16 cellular contexts compared by ENCODE assay signal in the genomic region with DNA sequence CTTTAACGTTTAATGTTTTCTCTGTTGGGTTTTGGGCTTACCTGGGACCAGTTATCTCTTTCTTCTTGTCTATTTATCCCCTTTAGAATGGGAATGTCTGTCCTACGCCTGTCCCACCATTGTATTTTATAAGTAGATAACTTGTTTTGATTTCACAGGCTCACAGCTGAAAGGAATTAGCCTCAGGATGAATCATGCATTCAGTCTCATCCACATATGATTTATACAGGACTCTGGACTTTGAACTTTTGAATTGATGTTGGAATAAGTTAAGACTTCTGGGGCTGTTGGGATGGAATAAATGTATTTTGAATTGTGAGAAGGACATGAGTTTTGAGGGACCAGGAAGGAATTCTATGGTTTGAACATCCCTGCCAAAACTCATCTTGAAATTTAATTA.
A peak's percentile ranks its signal among the peaks of the same experiment; 100 is the strongest.
DNase-seq lines count a peak whose midpoint lies in the region; ATAC-seq and TF ChIP-seq lines count a peak whose summit lies in the region.
"Had no signal": no experiment of that assay in that cellular context is flagged by ENCODE, and none has a peak within 500 bp of the region (broad histone marks: within the 10 kb centered on the region; RNA-seq: fewer than 3 reads in every experiment).

No MANE protein-coding gene starts in this region.

- H2BK15ac ChIP-seq in mesenchymal stem cell (ENCODE audit: low read depth, poor library complexity, severe bottlenecking), result no peak overlapping the region

- no peak overlapping the region for H4K8ac ChIP-seq in mesenchymal stem cell (ENCODE audit: low read length)

- intact Hi-C loops in aorta (cut with DNase I), result no loop called here

- H3K9me3 ChIP-seq in adipocyte (ENCODE audit: control insufficient read depth, low read length), result peaks cover 13% of the 10 kb centered on the region
- H3K9me3 ChIP-seq in aorta (ENCODE audit: control insufficient read depth, low read length), result peaks cover 4% of the 10 kb centered on the region
- peaks cover 12% of the 10 kb centered on the region for H3K9me3 ChIP-seq in mesenchymal stem cell (ENCODE audit: control insufficient read depth, low read length)
- H3K9me3 ChIP-seq: HAP-1 had no signal

- H3K4ac ChIP-seq in mesenchymal stem cell (ENCODE audit: low read depth in 1 of 2, low read length in 2 of 2), result no peak overlapping the region

- no peak overlapping the region for H3K14ac ChIP-seq in mesenchymal stem cell (ENCODE audit: low read length in 2 of 2)

- H3K36me3 ChIP-seq in adipocyte (ENCODE audit: control insufficient read depth, insufficient read depth, low read length, severe bottlenecking), result no peaks in the 10 kb centered on the region
- H3K36me3 ChIP-seq in aorta (ENCODE audit: control insufficient read depth in 1 of 2, insufficient read depth in 2 of 2, low read length in 1 of 2), result no peaks in the 10 kb centered on the region
- H3K36me3 ChIP-seq in mesenchymal stem cell (ENCODE audit: control insufficient read depth in 1 of 2, insufficient read depth in 2 of 2, low read depth in 1 of 2, low read length in 2 of 2), result no peaks in the 10 kb centered on the region
- H3K36me3 ChIP-seq: HAP-1 had no signal

- H2AFZ ChIP-seq in mesenchymal stem cell (ENCODE audit: low read depth, low read length), result no peak overlapping the region

- no peak overlapping the region for H3K4me2 ChIP-seq in mesenchymal stem cell (ENCODE audit: low read length, poor library complexity, severe bottlenecking)

- H2BK5ac ChIP-seq in mesenchymal stem cell (ENCODE audit: low read depth, low read length, poor library complexity, severe bottlenecking), result no peak overlapping the region

- DNase-seq in AG09309 (ENCODE audit: low read depth) (peak; percentile 25), GM03348 (ENCODE audit: low spot score) (peak; percentile 19), adipocyte (ENCODE audit: low read depth) (peak; percentile 50), fibroblast of peridontal ligament (ENCODE audit: extremely low read depth) (peak; percentile 68), aorta (no peak), NCI-H2107 treated with DMSO at 0.1 percent for 48 hours (lab: John Stamatoyannopoulos, UW; ENCODE audit: unreplicated experiment) (no peak), mesenchymal stem cell (no peak)
- DNase-seq: 8988T; AML-193; CD4-positive, alpha-beta T cell; DMS153; DMS79; KBM-7 had no signal

- no peak overlapping the region for H2BK12ac ChIP-seq in mesenchymal stem cell (ENCODE audit: low read length in 2 of 2)

- H3K4me3 ChIP-seq in AG09309 (ENCODE audit: control insufficient read depth, low read depth, low read length), result no peak overlapping the region
- no peak overlapping the region for H3K4me3 ChIP-seq in adipocyte (ENCODE audit: low read length)
- no peak overlapping the region for H3K4me3 ChIP-seq in aorta (ENCODE audit: low read length in 2 of 2)
- no peak overlapping the region for H3K4me3 ChIP-seq in mesenchymal stem cell (ENCODE audit: insufficient read depth in 1 of 2, low read depth in 1 of 2, low read length in 2 of 2)
- H3K4me3 ChIP-seq: HAP-1 had no signal

- no peaks in the 10 kb centered on the region for H3K4me1 ChIP-seq in adipocyte (ENCODE audit: control insufficient read depth, insufficient read depth, low read length)
- no peaks in the 10 kb centered on the region for H3K4me1 ChIP-seq in aorta (ENCODE audit: control insufficient read depth in 1 of 2, insufficient read depth in 2 of 2, low read length in 2 of 2)
- H3K4me1 ChIP-seq in mesenchymal stem cell (ENCODE audit: control insufficient read depth, insufficient read depth, low read depth, low read length), result no peaks in the 10 kb centered on the region
- H3K4me1 ChIP-seq: HAP-1 had no signal

- no peaks in the 10 kb centered on the region for H3K27me3 ChIP-seq in adipocyte (replicated peaks; ENCODE audit: control insufficient read depth, insufficient read depth, low read length)
- no peaks in the 10 kb centered on the region for H3K27me3 ChIP-seq in aorta (ENCODE audit: control insufficient read depth in 1 of 2, insufficient read depth in 2 of 2, low read length in 1 of 2)
- no peaks in the 10 kb centered on the region for H3K27me3 ChIP-seq in mesenchymal stem cell (ENCODE audit: control insufficient read depth in 1 of 2, insufficient read depth in 1 of 2, low read length in 2 of 2)

- no peak for TF ChIP-seq CTCF in AG09309 (IDR thresholded peaks at IDR 0.05; ENCODE audit: control insufficient read depth, insufficient read depth, low read depth, low read length, missing control alignments)

- H3K27ac ChIP-seq in aorta (ENCODE audit: low read depth in 1 of 2, low read length in 2 of 2) (no peak overlapping the region), mesenchymal stem cell (ENCODE audit: low read length, poor library complexity, severe bottlenecking) (no peak overlapping the region)
- H3K27ac ChIP-seq: C4-2B had no signal

- no peak overlapping the region for H3K23ac ChIP-seq in mesenchymal stem cell (ENCODE audit: low read length in 2 of 2)

- no peaks in the 10 kb centered on the region for H3K79me1 ChIP-seq in mesenchymal stem cell (replicated peaks; ENCODE audit: low read length, poor library complexity, severe bottlenecking)

- H2AK5ac ChIP-seq in mesenchymal stem cell (ENCODE audit: low read length, severe bottlenecking), result no peak overlapping the region

- no peak overlapping the region for H4K91ac ChIP-seq in mesenchymal stem cell (ENCODE audit: low read length)

- H3K9ac ChIP-seq in adipocyte (ENCODE audit: low read length) (no peak overlapping the region), mesenchymal stem cell (ENCODE audit: low read length) (no peak overlapping the region)

- ATAC-seq in aorta (ENCODE audit: low FRiP score) (no peak), HG03135 (IDR thresholded peaks at IDR 0.05; ENCODE audit: unreplicated experiment) (no peak)

- H2BK120ac ChIP-seq in mesenchymal stem cell (ENCODE audit: low read depth, low read length), result no peak overlapping the region

- 88 to 91% methylated on average over 2 of the region's 2 CpGs for WGBS in aorta, 2 donors
- no CpG with 5 or more reads among the region's 2 CpGs for WGBS in mesenchymal stem cell

- no peak overlapping the region for H3K18ac ChIP-seq in mesenchymal stem cell (ENCODE audit: low read depth in 1 of 2, low read length in 2 of 2)

Comparison
In these comparisons a context has a peak if more than half of its experiments do, and no peak if none do; other contexts are left out.
1. DNase-seq: peak in AG09309 (single experiment), GM03348 (single experiment), adipocyte (single experiment) and fibroblast of peridontal ligament (single experiment); none in aorta (0 of 2), NCI-H2107 treated with DMSO at 0.1 percent for 48 hours (single experiment) and mesenchymal stem cell (single experiment).